Comparison of ENCODE assay signal across 8 cellular contexts in genomic region chr12:51217133-51217967, GRCh38. TPM values are rescaled to one million over a fixed set of nuclear protein-coding genes. Genes with fewer than 3 reads are reported as not detected.
DNase-seq lines count a peak whose midpoint lies in the region; ATAC-seq and TF ChIP-seq lines count a peak whose summit lies in the region.

No MANE protein-coding gene starts in this region.

- TF ChIP-seq CTCF in sigmoid colon (IDR thresholded peaks at IDR 0.05) = peak in 1 of 4 experiments; percentile 10

- ATAC-seq in GM18907 (IDR thresholded peaks at IDR 0.05; ENCODE audit: unreplicated experiment) (peak; percentile 46), HG03354 (IDR thresholded peaks at IDR 0.05; ENCODE audit: poor library complexity, severe bottlenecking, unreplicated experiment) (peak; percentile 43)

- no peaks in the 10 kb centered on the region for H3K27me3 ChIP-seq in sigmoid colon

- no peaks in the 10 kb centered on the region for H3K36me3 ChIP-seq in sigmoid colon

- intact Hi-C loops in sigmoid colon (cut with DNase I) = loop anchor here (5.0 kb wide), 1 partner anchor 170 kb away; the partner anchor contains the start of gene LETMD1

- no peaks in the 10 kb centered on the region for H3K9me3 ChIP-seq in sigmoid colon

- no peak for TF ChIP-seq EP300 in sigmoid colon (IDR thresholded peaks at IDR 0.05)

- WGBS in sigmoid colon, 2 donors = 1 to 2% methylated on average over 81 of the region's 81 CpGs

- no peak for TF ChIP-seq POLR2A in sigmoid colon (IDR thresholded peaks at IDR 0.05)

- H3K27ac ChIP-seq in sigmoid colon = peak overlapping the region; percentile 98 to 100 (median 99)

- DNase-seq in 8988T (peak; percentile 73), T-helper 22 cell (ENCODE audit: low read depth) (peak; percentile 36), astrocyte of the hippocampus (ENCODE audit: low read depth, low spot score) (peak; percentile 68), hypothalamus (lab: John Stamatoyannopoulos, UW) (peak in 44 of 51 donors; percentile 18 to 80 (median 60)), sigmoid colon (peak; percentile 83), NCI-H2029 treated with DMSO at 0.1 percent for 48 hours (lab: John Stamatoyannopoulos, UW) (no peak)

- peak overlapping the region; percentile 89 to 98 (median 94) for H3K4me3 ChIP-seq in sigmoid colon

- H3K4me1 ChIP-seq in sigmoid colon = peaks cover 0 to 25% (median 16%) of the 10 kb centered on the region in 4 donors

RNA-seq across cellular contexts. Expression of gene POU6F1, which starts 0.5 kb away (rescaled TPM):
- 10 to 100 TPM in 1 of 4 donors, 1 to 10 TPM in 3; 5.8 to 15.8 (median 8.5) TPM for total RNA-seq in sigmoid colon
- 1 to 10 TPM; 1.2 to 4.5 (median 1.6) TPM for polyA plus RNA-seq in sigmoid colon

RNA-seq across cellular contexts. Expression of gene DAZAP2, which starts 21.3 kb away (rescaled TPM):
- total RNA-seq in sigmoid colon = 100 to 1,000 TPM; 107 to 265 (median 191) TPM
- 100 to 1,000 TPM; 428 to 701 (median 638) TPM for polyA plus RNA-seq in sigmoid colon

RNA-seq across cellular contexts. Expression of gene TFCP2, which starts 44.4 kb away (rescaled TPM):
- total RNA-seq in sigmoid colon = 10 to 100 TPM; 11.9 to 17.8 (median 13.7) TPM
- 10 to 100 TPM; 10.4 to 18.1 (median 12.6) TPM for polyA plus RNA-seq in sigmoid colon

RNA-seq across cellular contexts. Expression of gene SMAGP, which starts 52.9 kb away (rescaled TPM):
- 1 to 10 TPM; 1.9 to 5.3 (median 3.4) TPM for total RNA-seq in sigmoid colon
- polyA plus RNA-seq in sigmoid colon = 10 to 100 TPM; 78.8 to 81.7 (median 81.1) TPM
